Comparison of ENCODE assay signal across 12 cellular contexts in the genomic region with DNA sequence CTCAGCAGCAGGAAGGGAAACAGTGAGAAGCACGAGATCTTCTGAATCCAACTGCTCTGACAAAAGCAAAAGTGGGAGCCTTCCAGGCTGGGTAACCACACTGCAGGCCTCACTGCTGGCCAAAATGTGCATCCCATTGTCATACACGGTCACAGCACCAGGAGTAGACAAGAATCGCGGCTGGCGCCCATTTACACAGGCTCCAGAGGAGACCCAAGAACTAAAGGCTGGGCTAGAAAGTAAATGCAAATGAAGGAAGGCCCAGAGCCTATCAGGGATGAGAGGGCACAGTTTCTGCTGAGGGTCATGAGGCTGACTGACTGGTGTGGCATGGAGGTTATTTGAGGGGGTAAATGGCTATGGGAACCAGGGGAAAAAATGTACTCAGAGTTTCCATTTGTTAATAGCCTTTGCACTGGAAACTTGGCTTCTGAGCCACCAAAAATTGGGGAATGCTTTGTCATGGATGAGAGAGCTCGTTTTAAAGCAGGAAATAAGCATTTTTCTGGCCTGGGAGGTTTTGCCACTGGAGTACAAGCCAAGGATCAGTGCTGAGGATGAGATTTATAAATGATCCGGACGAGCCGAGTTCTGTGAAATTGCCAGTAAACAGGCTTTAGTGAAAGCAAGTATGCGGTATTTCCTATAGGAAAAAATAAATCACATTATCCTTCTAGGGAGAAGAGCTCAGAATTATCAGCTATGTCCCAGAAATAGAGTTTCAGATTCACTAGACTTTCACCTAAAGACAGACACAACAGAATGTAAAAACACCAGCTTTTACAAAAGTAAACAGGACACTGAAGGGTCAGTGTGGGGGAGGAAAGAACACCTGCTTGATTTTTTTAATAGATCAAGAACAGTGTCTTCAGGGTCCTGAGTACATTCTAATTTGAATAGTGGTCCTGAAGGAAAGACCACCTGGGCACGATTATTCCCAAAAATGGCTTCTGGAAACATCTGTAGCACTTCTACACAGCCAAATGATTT.
DNase-seq lines count a peak whose midpoint lies in the region; ATAC-seq and TF ChIP-seq lines count a peak whose summit lies in the region.
"Had no signal": no experiment of that assay in that cellular context is flagged by ENCODE, and none has a peak within 500 bp of the region (broad histone marks: within the 10 kb centered on the region; RNA-seq: fewer than 3 reads in every experiment).

No MANE protein-coding gene starts in this region.

- TF ChIP-seq CTCF in ascending aorta (IDR thresholded peaks at IDR 0.05), result no peak
- no peak for TF ChIP-seq CTCF in stomach (IDR thresholded peaks at IDR 0.05)

- TF ChIP-seq POLR2A in stomach (IDR thresholded peaks at IDR 0.05), result no peak

- peaks cover 55 to 83% of the 10 kb centered on the region in 2 donors for H3K36me3 ChIP-seq in ascending aorta
- H3K36me3 ChIP-seq in stomach, result peaks cover 48 to 100% (median 99%) of the 10 kb centered on the region in 4 donors

- ATAC-seq in memory B cell (ENCODE audit: low read depth) (no peak), GM21619 (IDR thresholded peaks at IDR 0.05; ENCODE audit: unreplicated experiment) (no peak), HG03159 (IDR thresholded peaks at IDR 0.05; ENCODE audit: unreplicated experiment) (no peak)

- H3K36me3 Mint-ChIP-seq in memory B cell, result peaks cover 40% of the 10 kb centered on the region

- peak; percentile 1 for DNase-seq in NCI-H748 (lab: John Stamatoyannopoulos, UW; ENCODE audit: unreplicated experiment)
- no peak for DNase-seq in NCI-H748 treated with DMSO at 0.1 percent for 48 hours (lab: John Stamatoyannopoulos, UW)
- DNase-seq in ascending aorta (ENCODE audit: low spot score in 2 of 2), result no peak
- no peak for DNase-seq in memory B cell (ENCODE audit: low spot score in 2 of 2)
- no peak for DNase-seq in stomach
- DNase-seq in pons (ENCODE audit: low spot score), result no peak
- DNase-seq: 8988T, NCI-H510A, upper lobe of left lung had no signal

- H3K4me1 Mint-ChIP-seq in memory B cell, result peaks cover 15% of the 10 kb centered on the region

- H3K27me3 ChIP-seq in ascending aorta (no peaks in the 10 kb centered on the region), stomach (no peaks in the 10 kb centered on the region)
- H3K27me3 ChIP-seq: upper lobe of left lung had no signal

- no peaks in the 10 kb centered on the region for H3K9me3 Mint-ChIP-seq in memory B cell

- intact Hi-C loops in ascending aorta (cut with DNase I), result loop anchor here (5.0 kb wide), 1 partner anchor 82 kb away; the partner anchor contains the start of gene XPO6
- intact Hi-C loops in stomach (cut with DNase I; ENCODE audit: low total_unique reads), result no loop called here

- no peaks in the 10 kb centered on the region for H3K27me3 Mint-ChIP-seq in memory B cell

- WGBS in stomach, 5 donors, result 75 to 85% (median 80%) methylated on average over 11 of the region's 11 CpGs

- H3K27ac Mint-ChIP-seq in memory B cell, result peak overlapping the region; percentile 62

- TF ChIP-seq EP300 in stomach (IDR thresholded peaks at IDR 0.05), result no peak

- H3K4me3 ChIP-seq in ascending aorta (no peak overlapping the region), stomach (no peak overlapping the region)
- H3K4me3 ChIP-seq: upper lobe of left lung had no signal

- H3K9me3 ChIP-seq in ascending aorta, result no peaks in the 10 kb centered on the region
- H3K9me3 ChIP-seq in stomach, result no peaks in the 10 kb centered on the region
- H3K9me3 ChIP-seq: upper lobe of left lung had no signal

- H3K4me1 ChIP-seq in ascending aorta, result peaks cover 0 to 14% of the 10 kb centered on the region in 2 donors
- peaks cover 0 to 9% (median 2%) of the 10 kb centered on the region in 4 donors for H3K4me1 ChIP-seq in stomach
- H3K4me1 ChIP-seq: upper lobe of left lung had no signal

- H3K4me3 Mint-ChIP-seq in memory B cell, result no peak overlapping the region

- peak overlapping the region; percentile 75 to 84 for H3K27ac ChIP-seq in ascending aorta
- peak overlapping the region in 4 of 5 donors; percentile 33 to 64 (median 38) for H3K27ac ChIP-seq in stomach
- H3K27ac ChIP-seq: KMS-11 had no signal
